In the genomic region with DNA sequence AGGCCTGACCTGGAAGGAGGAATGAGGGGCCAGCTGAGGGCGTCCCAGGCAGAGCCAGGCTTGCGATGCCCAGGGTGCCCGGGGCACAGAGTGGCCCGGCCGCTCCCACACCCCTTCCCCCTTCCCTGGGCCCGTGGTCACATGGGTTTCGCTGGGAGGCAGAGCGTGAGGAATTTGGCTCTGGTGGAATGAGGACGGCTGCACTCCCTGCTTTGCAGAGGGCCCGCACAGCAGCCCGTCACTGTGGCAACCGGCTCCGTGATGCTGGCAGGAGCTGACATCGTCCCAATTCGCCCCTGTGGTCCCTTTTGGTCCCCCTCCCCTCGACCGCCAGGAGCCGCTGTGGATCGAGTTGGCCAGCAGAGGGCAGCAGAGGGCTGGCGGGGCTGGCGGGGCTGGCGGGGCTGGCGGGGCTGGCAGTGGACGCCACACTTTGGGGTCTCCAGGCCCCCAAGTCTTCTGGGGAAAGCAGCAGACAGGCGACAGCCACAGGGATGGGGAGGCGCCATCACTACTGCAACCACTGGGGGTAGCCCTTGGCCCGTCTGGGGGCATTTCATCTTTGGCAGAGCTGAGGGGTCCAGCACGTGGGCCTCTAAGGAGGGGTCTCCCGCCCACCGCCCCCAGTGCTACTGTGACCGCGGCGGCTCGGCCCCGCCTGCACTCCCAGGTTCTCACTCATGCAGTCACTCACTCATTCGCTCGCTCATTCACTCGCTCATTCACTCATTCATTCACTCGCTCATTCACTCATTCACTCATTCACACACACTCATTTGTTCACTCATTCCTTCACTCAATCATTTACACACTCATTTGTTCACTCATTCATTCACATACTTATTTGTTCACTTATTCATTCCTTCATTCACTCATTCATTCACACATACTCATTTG, we compare ENCODE assay signal across 8 cellular contexts. TPM values are rescaled to one million over a fixed set of nuclear protein-coding genes. Genes with fewer than 3 reads are reported as not detected.
DNase-seq lines count a peak whose midpoint lies in the region; ATAC-seq and TF ChIP-seq lines count a peak whose summit lies in the region.

No MANE protein-coding gene starts in this region.

- no peak for ATAC-seq in HG02884 (IDR thresholded peaks at IDR 0.05; ENCODE audit: unreplicated experiment)

- H3K4me1 ChIP-seq in OCI-LY3 (ENCODE audit: low read length) = no peaks in the 10 kb centered on the region

- no peak overlapping the region for H3K4me3 ChIP-seq in OCI-LY3 (ENCODE audit: low read length)

- no peak overlapping the region for H2AFZ ChIP-seq in OCI-LY3 (ENCODE audit: low read depth, low read length)

- intact Hi-C loops in cardiac septum (cut with DNase I) = loop anchor here (2.0 to 10.0 kb wide), 2 partner anchors 122 to 318 kb away; no protein-coding TSS in a partner anchor

- no peaks in the 10 kb centered on the region for H4K20me1 ChIP-seq in OCI-LY3 (ENCODE audit: insufficient read depth, low read length)

- peak overlapping the region; percentile 21; the same call in 1 of the 2 replicates for H3K4me2 ChIP-seq in OCI-LY3 (ENCODE audit: low read length)

- TF ChIP-seq CTCF in OCI-LY3 (IDR thresholded peaks at IDR 0.05; ENCODE audit: low read depth, low read length) = peak; percentile 86

- peak; percentile 71 for DNase-seq in activated CD8-positive, alpha-beta memory T cell treated with anti-CD3 and anti-CD28 coated beads for 24 hours
- DNase-seq in activated CD8-positive, alpha-beta memory T cell treated with anti-CD3 and anti-CD28 coated beads, Interleukin-2, amount 50 U/mL, for 4 hours = no peak
- peak; percentile 45 for DNase-seq in activated naive CD4-positive, alpha-beta T cell treated with Interleukin-2 at 50 U/mL for 16 hours
- DNase-seq in cardiac septum (ENCODE audit: low spot score) (peak; percentile 72), retina (peak; percentile 91), LoVo (ENCODE audit: low spot score) (no peak)

- H3K9ac ChIP-seq in OCI-LY3 (ENCODE audit: low read length) = no peak overlapping the region

- H3K27ac ChIP-seq in OCI-LY3 (ENCODE audit: low read length) = no peak overlapping the region

- peaks cover 8% of the 10 kb centered on the region; the same call in 1 of the 2 replicates for H3K27me3 ChIP-seq in OCI-LY3 (ENCODE audit: low read depth, low read length)

- peaks cover 7% of the 10 kb centered on the region for H3K9me3 ChIP-seq in OCI-LY3 (ENCODE audit: insufficient read depth, low read length)

- no peaks in the 10 kb centered on the region for H3K36me3 ChIP-seq in OCI-LY3 (replicated peaks; ENCODE audit: low read depth, low read length)

- H3K79me2 ChIP-seq in OCI-LY3 (ENCODE audit: low read length) = no peaks in the 10 kb centered on the region

RNA-seq across cellular contexts. Expression of a gene that starts 49.7 kb away (rescaled TPM):
- not detected for total RNA-seq in cardiac septum

Comparison
In these comparisons a context has a peak if more than half of its experiments do, and no peak if none do; other contexts are left out.
1. DNase-seq: peak in activated CD8-positive, alpha-beta memory T cell treated with anti-CD3 and anti-CD28 coated beads for 24 hours (single experiment), activated naive CD4-positive, alpha-beta T cell treated with Interleukin-2 at 50 U/mL for 16 hours (single experiment), cardiac septum (single experiment) and retina (single experiment); none in activated CD8-positive, alpha-beta memory T cell treated with anti-CD3 and anti-CD28 coated beads, Interleukin-2, amount 50 U/mL, for 4 hours (single experiment) and LoVo (single experiment).